12 cellular contexts compared by ENCODE assay signal in genomic region chr2:130819915-130820861, GRCh38. TPM values are rescaled to one million over a fixed set of nuclear protein-coding genes. Genes with fewer than 3 reads are reported as not detected.
DNase-seq lines count a peak whose midpoint lies in the region; ATAC-seq and TF ChIP-seq lines count a peak whose summit lies in the region.
"Had no signal": no experiment of that assay in that cellular context is flagged by ENCODE, and none has a peak within 500 bp of the region (broad histone marks: within the 10 kb centered on the region; RNA-seq: fewer than 3 reads in every experiment).

No MANE protein-coding gene starts in this region.

- no peak overlapping the region for H3K9ac ChIP-seq in rectal smooth muscle tissue (ENCODE audit: low read length)

- H3K27me3 ChIP-seq in heart right ventricle (peaks cover 0 to 19% (median 6%) of the 10 kb centered on the region in 7 donors), rectal smooth muscle tissue (ENCODE audit: control insufficient read depth, insufficient read depth, low read length) (peaks cover under 1% of the 10 kb centered on the region)

- no peak overlapping the region for H3K4me3 ChIP-seq in HEK293 (ENCODE audit: low read depth, low read length)
- H3K4me3 ChIP-seq in heart right ventricle, result peak overlapping the region in 1 of 10 donors; percentile 10
- no peak overlapping the region for H3K4me3 ChIP-seq in rectal smooth muscle tissue (ENCODE audit: low read length)

- POLR2A ChIA-PET in HEK293 (lab: Yijun Ruan, JAX), result interaction anchor here (0.9 kb wide), 1 partner anchor 48 kb away, joined by 3 read pairs; no protein-coding TSS in a partner anchor

- no peaks in the 10 kb centered on the region for H3K4me1 ChIP-seq in HEK293 (ENCODE audit: control insufficient read depth, insufficient read depth, low read length)
- peaks cover 0 to 11% (median 4%) of the 10 kb centered on the region in 9 donors for H3K4me1 ChIP-seq in heart right ventricle
- H3K4me1 ChIP-seq in rectal smooth muscle tissue (ENCODE audit: control insufficient read depth, insufficient read depth, low read length), result peaks cover 10% of the 10 kb centered on the region

- no peak overlapping the region for H3K27ac Mint-ChIP-seq in endothelial cell (ENCODE audit: unreplicated experiment)
- H3K27ac Mint-ChIP-seq: activated naive CD4-positive, alpha-beta T cell treated with anti-CD3 and anti-CD28 coated beads for 36 hours had no signal

- peaks cover 5% of the 10 kb centered on the region for H3K27me3 Mint-ChIP-seq in endothelial cell (ENCODE audit: unreplicated experiment)

- TF ChIP-seq CTCF in HEK293 (tag by site-specific recombination; IDR thresholded peaks at IDR 0.05), result no peak
- no peak for TF ChIP-seq CTCF in heart right ventricle (IDR thresholded peaks at IDR 0.05)
- no peak for TF ChIP-seq CTCF in endothelial cell (IDR thresholded peaks at IDR 0.05; ENCODE audit: unreplicated experiment)

- intact Hi-C loops in heart right ventricle (cut with DNase I), result loop anchor here in 1 of 10 donors (5.0 kb wide), 1 partner anchor 47 kb away; no protein-coding TSS in a partner anchor

- peak in 7 of 8 donors; percentile 49 to 93 (median 72) for ATAC-seq in heart right ventricle

- H3K27ac ChIP-seq in HEK293 (ENCODE audit: extremely low read depth, low read depth, low read length) (no peak overlapping the region), heart right ventricle (peak overlapping the region in 6 of 10 donors; percentile 8 to 69 (median 40)), rectal smooth muscle tissue (ENCODE audit: low read depth, low read length) (peak overlapping the region; percentile 49)

- peaks cover 4% of the 10 kb centered on the region for H3K4me1 Mint-ChIP-seq in endothelial cell (ENCODE audit: unreplicated experiment)

- H3K36me3 Mint-ChIP-seq in endothelial cell (ENCODE audit: low read depth, unreplicated experiment), result peaks cover 4% of the 10 kb centered on the region
- H3K36me3 Mint-ChIP-seq: CD8-positive, alpha-beta memory T cell had no signal

- WGBS in heart right ventricle, 2 donors, result 23 to 31% methylated on average over 22 of the region's 22 CpGs

- no peaks in the 10 kb centered on the region for H3K9me3 ChIP-seq in HEK293 (ENCODE audit: control insufficient read depth, insufficient read depth, low read depth, low read length)
- H3K9me3 ChIP-seq in heart right ventricle, result no peaks in the 10 kb centered on the region

- H3K36me3 ChIP-seq in HEK293 (ENCODE audit: control insufficient read depth in 2 of 2, insufficient read depth in 1 of 2, low read length in 2 of 2) (no peaks in the 10 kb centered on the region), heart right ventricle (no peaks in the 10 kb centered on the region), rectal smooth muscle tissue (ENCODE audit: control insufficient read depth, insufficient read depth, low read length) (no peaks in the 10 kb centered on the region)

- DNase-seq in amygdala (lab: John Stamatoyannopoulos, UW) (peak in 38 of 56 donors; percentile 6 to 79 (median 44)), heart right ventricle (peak in 1 of 2 donors; percentile 18), OCI-M1 (lab: John Stamatoyannopoulos, UW) (no peak), cerebellar nuclear complex (lab: John Stamatoyannopoulos, UW) (no peak), endothelial cell (ENCODE audit: low spot score) (no peak)
- DNase-seq in stimulated activated naive CD4-positive, alpha-beta T cell treated with Interleukin-2 at 50 U/mL for 16 hours (lab: John Stamatoyannopoulos, UW), result no peak
- DNase-seq: activated naive CD4-positive, alpha-beta T cell treated with anti-CD3 and anti-CD28 coated beads for 36 hours; CD8-positive, alpha-beta memory T cell; foreskin fibroblast; NCI-H748 treated with DMSO at 0.1 percent for 48 hours had no signal

- CTCF ChIA-PET in HEK293 (lab: Yijun Ruan, JAX), result interaction anchor here (1.0 to 1.5 kb wide), 3 partner anchors 23 to 49 kb away, joined by 3 to 4 read pairs (median 3); no protein-coding TSS in a partner anchor

- no peaks in the 10 kb centered on the region for H3K9me3 Mint-ChIP-seq in endothelial cell (ENCODE audit: unreplicated experiment)
- H3K9me3 Mint-ChIP-seq: activated naive CD4-positive, alpha-beta T cell treated with anti-CD3 and anti-CD28 coated beads for 36 hours; CD8-positive, alpha-beta memory T cell had no signal

- H3K4me3 Mint-ChIP-seq in endothelial cell (ENCODE audit: unreplicated experiment), result no peak overlapping the region
- H3K4me3 Mint-ChIP-seq: activated naive CD4-positive, alpha-beta T cell treated with anti-CD3 and anti-CD28 coated beads for 36 hours had no signal

TF ChIP-seq in HEK293, 187 proteins besides CTCF, POLR2A, EP300 and RAD21:
- peak; percentile 81 for TF ChIP-seq ZIC2 (tag by site-specific recombination; IDR thresholded peaks at IDR 0.05)
- no peak for TF ChIP-seq ZNF423 (tag by site-specific recombination; IDR thresholded peaks at IDR 0.05)
- TF ChIP-seq SALL2 (tag by site-specific recombination; IDR thresholded peaks at IDR 0.05; ENCODE audit: borderline replicate concordance), result no peak
- no peak for TF ChIP-seq ZNF274 (IDR thresholded peaks at IDR 0.05; ENCODE audit: low read length)
- TF ChIP-seq ZNF274 (tag by site-specific recombination; IDR thresholded peaks at IDR 0.05; ENCODE audit: borderline replicate concordance), result no peak

RNA-seq across cellular contexts. Expression of gene ARHGEF4, which starts 16.5 kb away (rescaled TPM):
- total RNA-seq in heart right ventricle (1 to 10 TPM; 2.5 to 6.5 (median 3.9) TPM), endothelial cell (ENCODE audit: unreplicated experiment) (10.3 TPM)
- 1 to 10 TPM in 1 of 2 donors, under 1 TPM in 1; 0.67 to 3.2 TPM for polyA plus RNA-seq in heart right ventricle

Comparison
In these comparisons a context has a peak if more than half of its experiments do, and no peak if none do; other contexts are left out.
1. DNase-seq: peak in amygdala (38 of 56); none in stimulated activated naive CD4-positive, alpha-beta T cell treated with Interleukin-2 at 50 U/mL for 16 hours (single experiment), OCI-M1 (single experiment), cerebellar nuclear complex (0 of 2) and endothelial cell (single experiment).